ENCODE assay signal across 17 cellular contexts in the genomic region with DNA sequence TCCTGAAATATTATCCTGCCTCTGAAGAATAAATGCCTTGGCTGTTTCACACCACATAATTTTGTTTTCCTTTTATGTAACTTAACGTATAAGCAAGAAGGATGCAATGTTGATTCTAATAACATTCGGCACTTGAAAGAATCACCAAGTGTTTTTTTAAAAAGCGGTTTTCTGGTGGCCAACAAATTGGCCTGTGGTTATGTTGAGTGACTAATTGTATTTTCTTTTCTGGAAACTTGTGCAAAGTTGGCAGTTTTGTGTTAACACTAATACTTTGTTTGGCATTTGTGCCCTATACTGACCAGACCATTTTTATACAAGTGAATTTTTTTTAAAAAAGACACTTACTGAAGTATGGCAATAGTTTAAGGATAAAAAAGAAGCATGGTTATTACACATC.
DNase-seq lines count a peak whose midpoint lies in the region; ATAC-seq and TF ChIP-seq lines count a peak whose summit lies in the region.
"Had no signal": no experiment of that assay in that cellular context is flagged by ENCODE, and none has a peak within 500 bp of the region (broad histone marks: within the 10 kb centered on the region; RNA-seq: fewer than 3 reads in every experiment).

No MANE protein-coding gene starts in this region.

- TF ChIP-seq CTCF in left ventricle myocardium inferior (IDR thresholded peaks at IDR 0.05; ENCODE audit: borderline replicate concordance) = no peak
- TF ChIP-seq CTCF in heart right ventricle (IDR thresholded peaks at IDR 0.05) = no peak
- no peak for TF ChIP-seq CTCF in choroid plexus epithelial cell (conservative IDR thresholded peaks at IDR 0.05; ENCODE audit: low read depth, low read length)
- TF ChIP-seq CTCF in vagina (IDR thresholded peaks at IDR 0.05) = no peak

- no peak overlapping the region for H3K4me3 ChIP-seq in left ventricle myocardium inferior
- no peak overlapping the region for H3K4me3 ChIP-seq in heart right ventricle
- H3K4me3 ChIP-seq in choroid plexus epithelial cell (ENCODE audit: low read depth, low read length) = no peak overlapping the region
- peak overlapping the region in 1 of 2 donors; percentile 17 for H3K4me3 ChIP-seq in vagina
- H3K4me3 ChIP-seq: K562 had no signal

- DNase-seq in left ventricle myocardium inferior = no peak
- DNase-seq in heart right ventricle = no peak
- DNase-seq in choroid plexus epithelial cell (ENCODE audit: low read depth) = peak; percentile 71
- DNase-seq in myocyte (ENCODE audit: low read depth) = peak; percentile 24
- DNase-seq in vagina (ENCODE audit: extremely low spot score in 2 of 2) = no peak
- no peak for DNase-seq in NCI-H510A (lab: John Stamatoyannopoulos, UW)
- DNase-seq: 8988T; activated CD4-positive, alpha-beta T cell treated with anti-CD3 and anti-CD28 coated beads for 36 hours; activated T-cell treated with anti-CD3 and anti-CD28 coated beads, Interleukin-2, amount 50 U/mL, for 4 hours; amygdala; Caco-2; effector CD4-positive, alpha-beta T cell; naive thymus-derived CD4-positive, alpha-beta T cell; NCI-H526 had no signal

- H3K9me3 ChIP-seq in left ventricle myocardium inferior (replicated peaks) (no peaks in the 10 kb centered on the region), heart right ventricle (no peaks in the 10 kb centered on the region), vagina (no peaks in the 10 kb centered on the region)

- no peak for ATAC-seq in heart right ventricle
- ATAC-seq in HG03039 (IDR thresholded peaks at IDR 0.05; ENCODE audit: unreplicated experiment) = no peak
- ATAC-seq in GM18498 (IDR thresholded peaks at IDR 0.05; ENCODE audit: unreplicated experiment) = no peak
- ATAC-seq: activated CD4-positive, alpha-beta T cell treated with anti-CD3 and anti-CD28 coated beads for 36 hours; activated T-cell treated with anti-CD3 and anti-CD28 coated beads, Interleukin-2, amount 50 U/mL, for 4 hours; K562; naive thymus-derived CD4-positive, alpha-beta T cell had no signal

- H3K27me3 ChIP-seq in left ventricle myocardium inferior (ENCODE audit: low read depth) (peaks cover 33% of the 10 kb centered on the region), heart right ventricle (peaks cover 0 to 12% (median 7%) of the 10 kb centered on the region in 7 donors), vagina (no peaks in the 10 kb centered on the region)

- no peak for TF ChIP-seq POLR2A in vagina (IDR thresholded peaks at IDR 0.05)

- intact Hi-C loops in left ventricle myocardium inferior (cut with micrococcal nuclease) (no loop called here), heart right ventricle (cut with DNase I) (loop anchor here in 1 of 10 donors (10.0 kb wide), 1 partner anchor 223 kb away; no protein-coding TSS in a partner anchor), vagina (cut with DNase I) (no loop called here)

- no peaks in the 10 kb centered on the region for H3K36me3 ChIP-seq in left ventricle myocardium inferior
- no peaks in the 10 kb centered on the region for H3K36me3 ChIP-seq in heart right ventricle
- H3K36me3 ChIP-seq in vagina = no peaks in the 10 kb centered on the region

- 91 to 94% methylated on average over 3 of the region's 3 CpGs for WGBS in heart right ventricle, 2 donors

- H3K27ac ChIP-seq in left ventricle myocardium inferior (replicated peaks) (peak overlapping the region; percentile 43), heart right ventricle (peak overlapping the region in 5 of 10 donors; percentile 14 to 52 (median 43)), vagina (peak overlapping the region; percentile 43)

- H3K4me1 ChIP-seq in left ventricle myocardium inferior (peaks cover 14% of the 10 kb centered on the region), heart right ventricle (peaks cover 0 to 15% (median 0%) of the 10 kb centered on the region in 9 donors), vagina (peaks cover 8% of the 10 kb centered on the region)

Comparison
In these comparisons a context has a peak if more than half of its experiments do, and no peak if none do; other contexts are left out.
1. DNase-seq: peak in choroid plexus epithelial cell (single experiment) and myocyte (single experiment); none in left ventricle myocardium inferior (single experiment), heart right ventricle (0 of 2), vagina (0 of 2) and NCI-H510A (single experiment).